Comparison of ENCODE assay signal across 24 cellular contexts in genomic region chr7:135602304-135602703, GRCh38. TPM values are rescaled to one million over a fixed set of nuclear protein-coding genes. Genes with fewer than 3 reads are reported as not detected.
DNase-seq lines count a peak whose midpoint lies in the region; ATAC-seq and TF ChIP-seq lines count a peak whose summit lies in the region.
"Had no signal": no experiment of that assay in that cellular context is flagged by ENCODE, and none has a peak within 500 bp of the region (broad histone marks: within the 10 kb centered on the region; RNA-seq: fewer than 3 reads in every experiment).

No MANE protein-coding gene starts in this region.

- H3K27ac Mint-ChIP-seq in brain (peak overlapping the region in 3 of 5 experiments; percentile 19 to 54 (median 21)), chondrocyte (ENCODE audit: unreplicated experiment) (no peak overlapping the region)
- H3K27ac Mint-ChIP-seq: activated CD4-positive, alpha-beta T cell treated with anti-CD3 and anti-CD28 coated beads, Interleukin-2, amount 10 ng/mL, durations not matched to agents 7 days and 5 days; dendritic cell treated with granulocyte-macrophage colony-stimulating factor and Interleukin-4, amounts not matched to agents 40 ng/mL and 50 ng/mL, for 4 days had no signal

- H4K20me1 ChIP-seq in SK-N-SH (ENCODE audit: insufficient read depth) = no peaks in the 10 kb centered on the region
- H4K20me1 ChIP-seq: BLaER1 treated with 17β-estradiol and CSF1 and Interleukin-3, amounts not matched to agents 10 nM and 100 nM had no signal

- no peaks in the 10 kb centered on the region for H3K9me3 Mint-ChIP-seq in brain
- H3K9me3 Mint-ChIP-seq in chondrocyte (ENCODE audit: low read depth) = no peaks in the 10 kb centered on the region
- H3K9me3 Mint-ChIP-seq: activated CD4-positive, alpha-beta T cell treated with anti-CD3 and anti-CD28 coated beads, Interleukin-2, amount 10 ng/mL, durations not matched to agents 7 days and 5 days; dendritic cell treated with granulocyte-macrophage colony-stimulating factor and Interleukin-4, amounts not matched to agents 40 ng/mL and 50 ng/mL, for 4 days had no signal

- H3K4me1 ChIP-seq in SK-N-SH (ENCODE audit: control insufficient read depth in 1 of 2, insufficient read depth in 2 of 2, low read depth in 1 of 2, low read length in 1 of 2) (peaks cover 11 to 21% of the 10 kb centered on the region in 2 experiments), body of pancreas (no peaks in the 10 kb centered on the region)
- H3K4me1 ChIP-seq: BLaER1 treated with 17β-estradiol and CSF1 and Interleukin-3, amounts not matched to agents 10 nM and 100 nM; HAP-1; lower lobe of right lung had no signal

- H3K36me3 ChIP-seq in SK-N-SH (replicated peaks in 1 of 2; ENCODE audit: control insufficient read depth in 1 of 2, insufficient read depth in 2 of 2, low read length in 1 of 2) (peaks cover 79 to 86% of the 10 kb centered on the region in 2 experiments), body of pancreas (replicated peaks in 1 of 2; ENCODE audit: insufficient read depth in 1 of 2, low read depth in 2 of 2) (peaks cover 0 to 8% of the 10 kb centered on the region in 2 donors)

- H3K9me3 ChIP-seq in SK-N-SH (no peaks in the 10 kb centered on the region), body of pancreas (no peaks in the 10 kb centered on the region)
- H3K9me3 ChIP-seq: BLaER1 treated with 17β-estradiol and CSF1 and Interleukin-3, amounts not matched to agents 10 nM and 100 nM; HAP-1; lower lobe of right lung had no signal

- no peaks in the 10 kb centered on the region for H3K9me2 ChIP-seq in SK-N-SH

- no peak for TF ChIP-seq POLR2A in body of pancreas (IDR thresholded peaks at IDR 0.05)

- no peaks in the 10 kb centered on the region for H3K27me3 ChIP-seq in SK-N-SH (ENCODE audit: insufficient read depth)
- no peaks in the 10 kb centered on the region for H3K27me3 ChIP-seq in body of pancreas
- H3K27me3 ChIP-seq: BLaER1 treated with 17β-estradiol and CSF1 and Interleukin-3, amounts not matched to agents 10 nM and 100 nM had no signal

- CTCF ChIA-PET in SK-N-SH (lab: Yijun Ruan, JAX) = interaction anchor here (0.8 to 9.4 kb wide), 7 partner anchors 9 to 44 kb away, joined by 3 to 79 read pairs (median 4); no protein-coding TSS in a partner anchor

- TF ChIP-seq CTCF in SK-N-SH (IDR thresholded peaks at IDR 0.05) = no peak
- no peak for TF ChIP-seq CTCF in brain (conservative IDR thresholded peaks at IDR 0.05)
- TF ChIP-seq CTCF in fibroblast of the aortic adventitia (IDR thresholded peaks at IDR 0.05; ENCODE audit: insufficient read depth, low read length) = no peak
- no peak for TF ChIP-seq CTCF in chondrocyte (IDR thresholded peaks at IDR 0.05)
- no peak for TF ChIP-seq CTCF in body of pancreas (IDR thresholded peaks at IDR 0.05)

- ATAC-seq in SK-N-SH treated with all-trans-retinoic acid at 6 μM for 48 hours = no peak
- ATAC-seq in body of pancreas = no peak
- ATAC-seq: GM12878; lower lobe of right lung; PC-3; sciatic nerve; stimulated activated naive CD8-positive, alpha-beta T cell treated with anti-CD3 and anti-CD28 coated beads, Interleukin-15, Interleukin-2, amounts not matched to agents 100 U/mL and 50 U/mL, for 24 hours had no signal

- intact Hi-C loops in body of pancreas (cut with DNase I) = no loop called here

- no peak overlapping the region for H3K4me3 Mint-ChIP-seq in brain
- no peak overlapping the region for H3K4me3 Mint-ChIP-seq in chondrocyte (ENCODE audit: unreplicated experiment)
- H3K4me3 Mint-ChIP-seq: activated CD4-positive, alpha-beta T cell treated with anti-CD3 and anti-CD28 coated beads, Interleukin-2, amount 10 ng/mL, durations not matched to agents 7 days and 5 days; dendritic cell treated with granulocyte-macrophage colony-stimulating factor and Interleukin-4, amounts not matched to agents 40 ng/mL and 50 ng/mL, for 4 days had no signal

- DNase-seq in SK-N-SH (no peak), fibroblast of the aortic adventitia (ENCODE audit: low read depth) (peak; percentile 88), renal cortical epithelial cell (ENCODE audit: low read depth) (peak; percentile 58), chondrocyte (ENCODE audit: low spot score) (no peak), body of pancreas (no peak)
- DNase-seq in stimulated activated CD4-positive, alpha-beta T cell treated with anti-CD3 and anti-CD28 coated beads, Interleukin-4, amount 100 ng/mL, for 1 hour = no peak
- DNase-seq: activated CD4-positive, alpha-beta T cell treated with anti-CD3 and anti-CD28 coated beads, Interleukin-2, amount 10 ng/mL, durations not matched to agents 7 days and 5 days; activated CD8-positive, alpha-beta memory T cell treated with anti-CD3 and anti-CD28 coated beads, Interleukin-2, amount 50 U/mL, for 48 hours; aorta; GF-D8; lower lobe of right lung; NCI-H1436; NCI-H2171 treated with DMSO at 0.1 percent for 48 hours; PC-3; SHP77 treated with DMSO at 0.1 percent for 48 hours; stimulated activated naive CD8-positive, alpha-beta T cell treated with anti-CD3 and anti-CD28 coated beads, Interleukin-15, Interleukin-2, amounts not matched to agents 100 U/mL and 50 U/mL, for 24 hours had no signal

- H3K4me1 Mint-ChIP-seq in brain (peaks cover 6% of the 10 kb centered on the region), chondrocyte (ENCODE audit: low read depth) (peaks cover 7% of the 10 kb centered on the region)
- H3K4me1 Mint-ChIP-seq: activated CD4-positive, alpha-beta T cell treated with anti-CD3 and anti-CD28 coated beads, Interleukin-2, amount 10 ng/mL, durations not matched to agents 7 days and 5 days had no signal

- no peak for TF ChIP-seq RAD21 in SK-N-SH (IDR thresholded peaks at IDR 0.05; ENCODE audit: low read length)

- no peak overlapping the region for H3K4me2 ChIP-seq in SK-N-SH
- H3K4me2 ChIP-seq: BLaER1 treated with 17β-estradiol and CSF1 and Interleukin-3, amounts not matched to agents 10 nM and 100 nM had no signal

- 76% methylated on average over 1 of the region's 1 CpG for WGBS in SK-N-SH (ENCODE audit: low lambda C conversion rate)
- 77 to 85% methylated on average over 1 of the region's 1 CpG for WGBS in body of pancreas, 2 donors

- H3K4me3 ChIP-seq in SK-N-SH (ENCODE audit: low read depth in 2 of 2, low read length in 1 of 2) (no peak overlapping the region), fibroblast of the aortic adventitia (ENCODE audit: low read depth, low read length) (no peak overlapping the region), body of pancreas (no peak overlapping the region)
- H3K4me3 ChIP-seq: BLaER1 treated with 17β-estradiol and CSF1 and Interleukin-3, amounts not matched to agents 10 nM and 100 nM; GM12878; HAP-1; lower lobe of right lung had no signal

- H3K27me3 Mint-ChIP-seq in brain (no peaks in the 10 kb centered on the region), chondrocyte (ENCODE audit: low read depth) (no peaks in the 10 kb centered on the region)
- H3K27me3 Mint-ChIP-seq: activated CD4-positive, alpha-beta T cell treated with anti-CD3 and anti-CD28 coated beads, Interleukin-2, amount 10 ng/mL, durations not matched to agents 7 days and 5 days; dendritic cell treated with granulocyte-macrophage colony-stimulating factor and Interleukin-4, amounts not matched to agents 40 ng/mL and 50 ng/mL, for 4 days had no signal

- H3K9ac ChIP-seq in SK-N-SH = no peak overlapping the region
- H3K9ac ChIP-seq: BLaER1 treated with 17β-estradiol and CSF1 and Interleukin-3, amounts not matched to agents 10 nM and 100 nM had no signal

- no peak overlapping the region for H2AFZ ChIP-seq in SK-N-SH (ENCODE audit: low read depth)

- H3K79me2 ChIP-seq in SK-N-SH (ENCODE audit: insufficient read depth) = no peaks in the 10 kb centered on the region

- no peak for TF ChIP-seq EP300 in SK-N-SH (IDR thresholded peaks at IDR 0.05; ENCODE audit: borderline replicate concordance in 1 of 2, low read depth in 1 of 2, low read length in 1 of 2)

- H3K36me3 Mint-ChIP-seq in brain = peaks cover 71% of the 10 kb centered on the region
- peaks cover 24% of the 10 kb centered on the region for H3K36me3 Mint-ChIP-seq in chondrocyte (ENCODE audit: low read depth)

- POLR2A ChIA-PET in SK-N-SH (lab: Yijun Ruan, JAX) = no interaction called here

- H3F3A ChIP-seq in SK-N-SH (replicated peaks; ENCODE audit: insufficient read depth) = peaks cover 23% of the 10 kb centered on the region

- H3K27ac ChIP-seq in SK-N-SH (ENCODE audit: low read depth in 2 of 2, low read length in 1 of 2) = peak overlapping the region in 1 of 2 experiments; percentile 96; a peak in 2 of 4 replicates
- no peak overlapping the region for H3K27ac ChIP-seq in body of pancreas
- H3K27ac ChIP-seq: 22Rv1; BLaER1 treated with 17β-estradiol and CSF1 and Interleukin-3, amounts not matched to agents 10 nM and 100 nM; lower lobe of right lung had no signal

TF ChIP-seq in SK-N-SH treated with all-trans-retinoic acid at 6 μM for 48 hours, 23 proteins besides CTCF, POLR2A, EP300 and RAD21:
- TF ChIP-seq OSR1 (CRISPR knock-in tag; IDR thresholded peaks at IDR 0.05) = no peak
- TF ChIP-seq ZNF8 (CRISPR knock-in tag; IDR thresholded peaks at IDR 0.05) = no peak
- TF ChIP-seq ISL1 (CRISPR knock-in tag; IDR thresholded peaks at IDR 0.05) = peak; percentile 41; the same call in 1 of the 2 replicates

TF ChIP-seq in SK-N-SH, 30 proteins besides CTCF, POLR2A, EP300 and RAD21:
- no peak for TF ChIP-seq PBX3 (IDR thresholded peaks at IDR 0.05)
- TF ChIP-seq YY1 (IDR thresholded peaks at IDR 0.05; ENCODE audit: low read depth) = no peak
- no peak for TF ChIP-seq POLR2AphosphoS5 (IDR thresholded peaks at IDR 0.05; ENCODE audit: low read depth, low read length)
- no peak for TF ChIP-seq MXI1 (IDR thresholded peaks at IDR 0.05; ENCODE audit: low read depth, low read length)
- no peak for TF ChIP-seq CHD2 (IDR thresholded peaks at IDR 0.05; ENCODE audit: low read length, partially characterized antibody)
- TF ChIP-seq SIN3A (IDR thresholded peaks at IDR 0.05; ENCODE audit: borderline replicate concordance, low read depth, low read length) = no peak
- no peak for TF ChIP-seq RFX5 (IDR thresholded peaks at IDR 0.05; ENCODE audit: low read length)

RNA-seq across cellular contexts. Expression of gene NUP205, which starts 44.6 kb away (rescaled TPM):
- polyA plus RNA-seq in SK-N-SH (2012; rRNA removed) = 48.2 and 60.8 TPM in 2 replicates
- polyA plus RNA-seq in SK-N-SH (2012; cell fraction: cytosol; rRNA removed) = 51.5 and 51.9 TPM in 2 replicates
- polyA plus RNA-seq in SK-N-SH (2012; cell fraction: nucleus; rRNA removed) = 60.3 and 92.0 TPM in 2 replicates
- 40.6 TPM for polyA plus RNA-seq in brain (ENCODE audit: insufficient read depth, low read depth, low replicate concordance)
- total RNA-seq in fibroblast of the aortic adventitia (ENCODE audit: low replicate concordance) = 77.5 and 78.4 TPM in 2 replicates
- 38.8 and 61.8 TPM in 2 replicates for total RNA-seq in renal cortical epithelial cell
- 27.0 to 42.1 TPM (median 27.5 TPM) in 3 replicates for total RNA-seq in chondrocyte
- total RNA-seq in body of pancreas = 10 to 100 TPM; 13.7 to 24.4 TPM

Comparison
In these comparisons a context has a peak if more than half of its experiments do, and no peak if none do; other contexts are left out.
1. DNase-seq: peak in fibroblast of the aortic adventitia (single experiment) and renal cortical epithelial cell (single experiment); none in SK-N-SH (single experiment), chondrocyte (single experiment), body of pancreas (0 of 4) and stimulated activated CD4-positive, alpha-beta T cell treated with anti-CD3 and anti-CD28 coated beads, Interleukin-4, amount 100 ng/mL, for 1 hour (single experiment).